27 cellular contexts compared by ENCODE assay signal in the genomic region with DNA sequence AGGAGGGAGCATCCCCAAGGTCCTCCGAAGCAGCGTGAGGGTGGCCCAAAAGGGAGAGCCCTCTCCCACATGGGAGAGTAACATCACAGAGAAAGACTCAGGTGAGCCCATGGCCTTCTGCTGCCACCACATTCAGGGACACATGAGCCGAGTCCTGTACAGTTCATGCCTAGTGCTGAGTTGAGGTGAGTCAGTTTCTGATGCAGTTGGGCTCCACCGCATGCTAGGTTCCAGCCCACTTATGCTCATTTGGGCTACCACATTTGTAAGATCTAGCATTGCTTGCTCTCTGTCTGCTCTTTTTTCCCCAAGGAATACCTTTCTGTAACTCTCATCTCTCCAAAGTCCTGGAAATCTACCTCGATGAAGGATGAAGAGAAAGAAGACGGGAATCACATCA.
DNase-seq lines count a peak whose midpoint lies in the region; ATAC-seq, FAIRE-seq and TF ChIP-seq lines count a peak whose summit lies in the region.
"Had no signal": no experiment of that assay in that cellular context is flagged by ENCODE, and none has a peak within 500 bp of the region (broad histone marks: within the 10 kb centered on the region; RNA-seq: fewer than 3 reads in every experiment).

No MANE protein-coding gene starts in this region.

- H3K4me3 Mint-ChIP-seq in activated T-helper 17 cell treated with anti-CD3 and anti-CD28 coated beads, Interleukin-2, amount 50 U/mL, for 72 hours: no peak overlapping the region
- no peak overlapping the region for H3K4me3 Mint-ChIP-seq in stimulated activated naive B cell treated with anti-CD40 and anti-IgM and Interleukin-4, amounts not matched to agents 10 μg/mL and 1 μg/mL and 100 μg/mL, for 72 hours
- H3K4me3 Mint-ChIP-seq: CD14-positive monocyte; CD4-positive, alpha-beta memory T cell; CD4-positive, CD25-positive, alpha-beta regulatory T cell; CD8-positive, alpha-beta memory T cell had no signal

- no TSS peak for BruUV-seq in HepG2 (replicated peaks; lab: Mats Ljungman, UMichigan)

- ATAC-seq in HepG2 (no peak), right lobe of liver (no peak), GM18868 (IDR thresholded peaks at IDR 0.05; ENCODE audit: unreplicated experiment) (no peak), psoas muscle (no peak)
- ATAC-seq in activated T-helper 17 cell treated with anti-CD3 and anti-CD28 coated beads, Interleukin-2, amount 50 U/mL, for 72 hours (replicated peaks): no peak
- no peak for ATAC-seq in stimulated activated naive B cell treated with anti-CD40 and anti-IgM and Interleukin-4, amounts not matched to agents 10 μg/mL and 1 μg/mL and 100 μg/mL, for 72 hours (replicated peaks)
- ATAC-seq: GM12878 had no signal

- no peak overlapping the region for H3K4me2 ChIP-seq in HepG2 (ENCODE audit: low read depth, low read length)
- H3K4me2 ChIP-seq: BLaER1 had no signal

- DNase-seq in HepG2 (ENCODE audit: low spot score) (no peak), right lobe of liver (no peak), psoas muscle (no peak)
- no peak for DNase-seq in stimulated activated naive B cell treated with anti-CD40 and anti-IgM and Interleukin-4, amounts not matched to agents 10 μg/mL and 1 μg/mL and 100 μg/mL, for 72 hours
- DNase-seq: 8988T; ACHN; BE2C; C1 segment of cervical spinal cord; CD4-positive, alpha-beta memory T cell; CD4-positive, CD25-positive, alpha-beta regulatory T cell; CD8-positive, alpha-beta memory T cell; COR-L47; DMS 273 treated with DMSO at 0.1 percent for 48 hours; DMS153; DMS53; DMS79; DND-41; EL; GDM1 had no signal

- no peak for TF ChIP-seq EP300 in HepG2 (IDR thresholded peaks at IDR 0.05; ENCODE audit: low read depth in 2 of 2, low read length in 2 of 2)
- no peak for TF ChIP-seq EP300 in HepG2 (CRISPR knock-in tag; IDR thresholded peaks at IDR 0.05; ENCODE audit: borderline replicate concordance)

- H3K27me3 ChIP-seq in HepG2 (ENCODE audit: control insufficient read depth in 1 of 2, insufficient read depth in 2 of 2, low read length in 2 of 2) (no peaks in the 10 kb centered on the region), right lobe of liver (no peaks in the 10 kb centered on the region), psoas muscle (ENCODE audit: insufficient read depth in 3 of 3, low read length in 2 of 3) (no peaks in the 10 kb centered on the region)
- H3K27me3 ChIP-seq: BE2C, BLaER1 had no signal

- H3K4me1 Mint-ChIP-seq in activated T-helper 17 cell treated with anti-CD3 and anti-CD28 coated beads, Interleukin-2, amount 50 U/mL, for 72 hours: peaks cover 8% of the 10 kb centered on the region
- peaks cover 2 to 8% of the 10 kb centered on the region in 2 donors for H3K4me1 Mint-ChIP-seq in stimulated activated naive B cell treated with anti-CD40 and anti-IgM and Interleukin-4, amounts not matched to agents 10 μg/mL and 1 μg/mL and 100 μg/mL, for 72 hours
- H3K4me1 Mint-ChIP-seq: CD14-positive monocyte had no signal

- peak overlapping the region; percentile 32 for H3K27ac Mint-ChIP-seq in activated T-helper 17 cell treated with anti-CD3 and anti-CD28 coated beads, Interleukin-2, amount 50 U/mL, for 72 hours
- peak overlapping the region; percentile 67 for H3K27ac Mint-ChIP-seq in stimulated activated naive B cell treated with anti-CD40 and anti-IgM and Interleukin-4, amounts not matched to agents 10 μg/mL and 1 μg/mL and 100 μg/mL, for 72 hours

- H4K20me1 ChIP-seq in HepG2 (ENCODE audit: insufficient read depth, low read length): peaks cover 3% of the 10 kb centered on the region; the same call in 1 of the 2 replicates

- H3K4me3 ChIP-seq in HepG2 (replicated peaks in 1 of 3; ENCODE audit: insufficient read depth in 1 of 3, low read depth in 2 of 3, low read length in 3 of 3) (no peak overlapping the region), right lobe of liver (no peak overlapping the region), psoas muscle (no peak overlapping the region)
- H3K4me3 ChIP-seq: BLaER1, GM12878 had no signal

- POLR2A ChIA-PET in HepG2 (lab: Yijun Ruan, JAX): no interaction called here

- WGBS in HepG2 (ENCODE audit: low lambda C conversion rate): over 99% methylated on average over 6 of the region's 6 CpGs
- 97% methylated on average over 4 of the region's 6 CpGs for WGBS in right lobe of liver (ENCODE audit: insufficient coverage, low coverage, low lambda C conversion rate, missing lambda C conversion rate)
- 91 to 97% (median 93%) methylated on average over 6 of the region's 6 CpGs for WGBS in psoas muscle, 3 donors

- intact Hi-C loops in HepG2 (cut with micrococcal nuclease; ENCODE audit: unreplicated experiment): no loop called here
- intact Hi-C loops in right lobe of liver (cut with DNase I): no loop called here
- intact Hi-C loops in psoas muscle (cut with DNase I): no loop called here

- TF ChIP-seq POLR2A in HepG2 (IDR thresholded peaks at IDR 0.05; ENCODE audit: insufficient read depth in 1 of 2, low read depth in 2 of 2, low read length in 2 of 2): no peak
- no peak for TF ChIP-seq POLR2A in right lobe of liver (IDR thresholded peaks at IDR 0.05)

- TF ChIP-seq CTCF in HepG2 (CRISPR knock-in tag; IDR thresholded peaks at IDR 0.05) (no peak), right lobe of liver (IDR thresholded peaks at IDR 0.05) (no peak), psoas muscle (IDR thresholded peaks at IDR 0.05) (no peak)

- H3K36me3 Mint-ChIP-seq in activated T-helper 17 cell treated with anti-CD3 and anti-CD28 coated beads, Interleukin-2, amount 50 U/mL, for 72 hours (ENCODE audit: low read depth): peaks cover 99% of the 10 kb centered on the region
- H3K36me3 Mint-ChIP-seq in stimulated activated naive B cell treated with anti-CD40 and anti-IgM and Interleukin-4, amounts not matched to agents 10 μg/mL and 1 μg/mL and 100 μg/mL, for 72 hours: peaks cover 59 to 87% of the 10 kb centered on the region in 2 donors

- CTCF ChIA-PET in HepG2 (lab: Yijun Ruan, JAX; ENCODE audit: low intra/inter-chr PET ratio, low total read pairs): no interaction called here

- peaks cover 44 to 92% of the 10 kb centered on the region in 2 experiments for H3K36me3 ChIP-seq in HepG2 (replicated peaks in 1 of 2; ENCODE audit: control insufficient read depth in 1 of 2, insufficient read depth in 2 of 2, low read length in 2 of 2)
- peaks cover 4 to 99% (median 60%) of the 10 kb centered on the region in 4 donors for H3K36me3 ChIP-seq in right lobe of liver
- peaks cover 51 to 100% of the 10 kb centered on the region in 2 donors for H3K36me3 ChIP-seq in psoas muscle (ENCODE audit: insufficient read depth in 1 of 2, low read depth in 1 of 2)

- no peaks in the 10 kb centered on the region for H3K27me3 Mint-ChIP-seq in activated T-helper 17 cell treated with anti-CD3 and anti-CD28 coated beads, Interleukin-2, amount 50 U/mL, for 72 hours
- no peaks in the 10 kb centered on the region for H3K27me3 Mint-ChIP-seq in stimulated activated naive B cell treated with anti-CD40 and anti-IgM and Interleukin-4, amounts not matched to agents 10 μg/mL and 1 μg/mL and 100 μg/mL, for 72 hours
- H3K27me3 Mint-ChIP-seq: CD4-positive, alpha-beta memory T cell; CD4-positive, CD25-positive, alpha-beta regulatory T cell; CD8-positive, alpha-beta memory T cell had no signal

- no peak for FAIRE-seq in HepG2 (lab: Jason Lieb, UNC)
- FAIRE-seq: A204.1, GM12878, GM12892, GM18507 had no signal

- H3K9me3 ChIP-seq in HepG2 (ENCODE audit: low read length): no peaks in the 10 kb centered on the region
- H3K9me3 ChIP-seq in right lobe of liver: no peaks in the 10 kb centered on the region
- H3K9me3 ChIP-seq in psoas muscle: no peaks in the 10 kb centered on the region
- H3K9me3 ChIP-seq: BE2C, BLaER1 had no signal

- H2AFZ ChIP-seq in HepG2 (ENCODE audit: low read length): no peak overlapping the region

- H3K9ac ChIP-seq in HepG2 (ENCODE audit: insufficient read depth, low read depth, low read length): no peak overlapping the region
- H3K9ac ChIP-seq: BLaER1 had no signal

- TF ChIP-seq RAD21 in HepG2 (CRISPR knock-in tag; IDR thresholded peaks at IDR 0.05): no peak

- no peak overlapping the region for H3K27ac ChIP-seq in HepG2 (ENCODE audit: extremely low read length, insufficient read depth, low read length)
- no peak overlapping the region for H3K27ac ChIP-seq in right lobe of liver
- no peak overlapping the region for H3K27ac ChIP-seq in psoas muscle
- H3K27ac ChIP-seq: BLaER1 had no signal

- H3K4me1 ChIP-seq in HepG2 (ENCODE audit: insufficient read depth, low read length) (no peaks in the 10 kb centered on the region), right lobe of liver (no peaks in the 10 kb centered on the region), psoas muscle (no peaks in the 10 kb centered on the region)
- H3K4me1 ChIP-seq: BE2C, BLaER1 had no signal

- no peaks in the 10 kb centered on the region for H3K79me2 ChIP-seq in HepG2 (ENCODE audit: insufficient read depth, low read length)

- in situ Hi-C loops in HepG2 (cut with HindIII; ENCODE audit: extremely low pct_ligation_motif_present, low pct_unique_long_range_greater_than_20kb): no loop called here

- H3K9me3 Mint-ChIP-seq in activated T-helper 17 cell treated with anti-CD3 and anti-CD28 coated beads, Interleukin-2, amount 50 U/mL, for 72 hours: no peaks in the 10 kb centered on the region
- no peaks in the 10 kb centered on the region for H3K9me3 Mint-ChIP-seq in stimulated activated naive B cell treated with anti-CD40 and anti-IgM and Interleukin-4, amounts not matched to agents 10 μg/mL and 1 μg/mL and 100 μg/mL, for 72 hours
- H3K9me3 Mint-ChIP-seq: CD4-positive, alpha-beta memory T cell; CD4-positive, CD25-positive, alpha-beta regulatory T cell; CD8-positive, alpha-beta memory T cell had no signal

TF ChIP-seq in HepG2, 621 proteins besides CTCF, POLR2A, EP300 and RAD21:
- TF ChIP-seq JDP2 (CRISPR knock-in tag; IDR thresholded peaks at IDR 0.05; ENCODE audit: borderline replicate concordance) (no peak), RBM22 (optimal IDR thresholded peaks at IDR 0.05; ENCODE audit: low read length) (peak; percentile 88), ZKSCAN5 (CRISPR knock-in tag; IDR thresholded peaks at IDR 0.05) (no peak)
